8 cellular contexts compared by ENCODE assay signal in the genomic region with DNA sequence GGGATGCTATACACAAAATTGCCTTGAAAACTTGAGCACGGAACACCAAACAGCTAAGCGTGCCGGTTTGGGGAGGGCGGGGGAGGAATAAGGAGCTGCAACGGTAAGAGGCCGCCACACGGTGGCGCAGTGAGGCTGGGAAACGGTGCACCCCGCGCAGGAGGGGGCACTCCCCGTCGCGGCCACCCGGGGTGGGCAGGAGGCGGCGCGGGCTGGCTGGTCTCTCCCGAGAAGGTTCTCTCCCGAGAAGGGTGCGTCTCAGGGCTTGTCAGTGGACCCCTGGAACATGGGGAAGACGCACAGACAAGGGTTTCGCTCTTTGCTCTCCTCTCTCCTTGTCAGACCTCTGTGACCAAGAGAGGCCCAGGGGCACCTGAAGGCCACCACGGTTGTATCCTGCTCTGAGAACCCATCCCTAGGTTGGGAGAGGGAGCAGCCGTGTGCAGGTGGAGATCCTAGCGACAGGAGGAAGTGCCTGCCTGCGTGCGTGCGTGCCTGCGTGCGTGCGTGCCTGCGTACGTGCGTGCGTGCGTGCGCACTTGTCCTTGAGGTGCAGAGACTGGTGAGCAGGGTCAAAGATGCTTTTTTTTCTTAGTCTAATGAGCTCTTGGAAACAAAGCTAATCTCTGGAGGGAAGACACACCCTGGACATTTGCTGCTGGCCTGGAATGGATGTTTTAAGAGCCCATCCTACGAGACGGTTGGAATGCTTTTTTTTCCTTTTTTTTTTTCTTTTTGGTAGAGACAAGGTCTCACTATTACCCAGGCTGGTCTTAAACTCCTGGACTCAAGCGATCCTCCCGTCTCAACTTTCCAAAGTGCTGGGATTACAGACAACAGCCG. TPM values are rescaled to one million over a fixed set of nuclear protein-coding genes. Genes with fewer than 3 reads are reported as not detected.
DNase-seq lines count a peak whose midpoint lies in the region; ATAC-seq, FAIRE-seq and TF ChIP-seq lines count a peak whose summit lies in the region.

No MANE protein-coding gene starts in this region.

- H3K27ac ChIP-seq in SK-N-SH (ENCODE audit: low read depth in 2 of 2, low read length in 1 of 2) = no peak overlapping the region
- H3K27ac ChIP-seq in heart left ventricle = no peak overlapping the region
- H3K27ac ChIP-seq in rectal smooth muscle tissue (ENCODE audit: low read depth, low read length) = peak overlapping the region; percentile 62

- no peaks in the 10 kb centered on the region for H3K9me2 ChIP-seq in SK-N-SH

- H3K27me3 Mint-ChIP-seq in activated naive CD8-positive, alpha-beta T cell treated with anti-CD3 and anti-CD28 coated beads for 36 hours = peaks cover 25% of the 10 kb centered on the region

- peak overlapping the region; percentile 57; the same call in 1 of the 2 replicates for H2AFZ ChIP-seq in SK-N-SH (ENCODE audit: low read depth)

- TF ChIP-seq EP300 in SK-N-SH (IDR thresholded peaks at IDR 0.05; ENCODE audit: borderline replicate concordance in 1 of 2, low read depth in 1 of 2, low read length in 1 of 2) = no peak

- intact Hi-C loops in heart left ventricle (cut with DNase I) = loop anchor here in 9 of 10 donors (1.0 to 5.0 kb wide), 5 partner anchors 72 to 172 kb away; a partner anchor contains a TSS

- peaks cover 8% of the 10 kb centered on the region for H3K4me1 Mint-ChIP-seq in activated naive CD8-positive, alpha-beta T cell treated with anti-CD3 and anti-CD28 coated beads for 36 hours

- H3K36me3 Mint-ChIP-seq in activated naive CD8-positive, alpha-beta T cell treated with anti-CD3 and anti-CD28 coated beads for 36 hours = no peaks in the 10 kb centered on the region

- CTCF ChIA-PET in SK-N-SH (lab: Yijun Ruan, JAX) = interaction anchor here (0.6 to 17.1 kb wide), 54 partner anchors 9 to 194 kb away, joined by 3 to 293 read pairs (median 4); a partner anchor contains a TSS

- H3K79me2 ChIP-seq in SK-N-SH (ENCODE audit: insufficient read depth) = no peaks in the 10 kb centered on the region

- H3K4me1 ChIP-seq in SK-N-SH (ENCODE audit: control insufficient read depth in 1 of 2, insufficient read depth in 2 of 2, low read depth in 1 of 2, low read length in 1 of 2) (peaks cover 0 to 18% of the 10 kb centered on the region in 2 experiments; a peak in 1 of 4 replicates), heart left ventricle (peaks cover 0 to 36% (median 10%) of the 10 kb centered on the region in 12 donors), rectal smooth muscle tissue (ENCODE audit: control insufficient read depth, insufficient read depth, low read length) (peaks cover 13% of the 10 kb centered on the region)

- peak; percentile 57 to 82 (median 78) for ATAC-seq in heart left ventricle

- H3F3A ChIP-seq in SK-N-SH (replicated peaks; ENCODE audit: insufficient read depth) = no peaks in the 10 kb centered on the region

- H3K9me3 ChIP-seq in SK-N-SH (no peaks in the 10 kb centered on the region), heart left ventricle (no peaks in the 10 kb centered on the region)

- H3K27me3 ChIP-seq in SK-N-SH (ENCODE audit: insufficient read depth) = no peaks in the 10 kb centered on the region
- no peaks in the 10 kb centered on the region for H3K27me3 ChIP-seq in heart left ventricle
- peaks cover 2% of the 10 kb centered on the region for H3K27me3 ChIP-seq in rectal smooth muscle tissue (ENCODE audit: control insufficient read depth, insufficient read depth, low read length)

- no peak for TF ChIP-seq POLR2A in H54 (IDR thresholded peaks at IDR 0.05; ENCODE audit: low read depth, low read length)
- TF ChIP-seq POLR2A in heart left ventricle (IDR thresholded peaks at IDR 0.05) = no peak

- TF ChIP-seq RAD21 in SK-N-SH (IDR thresholded peaks at IDR 0.05; ENCODE audit: low read length) = peak; percentile 93

- peak; percentile 11 for FAIRE-seq in H54 (lab: Jason Lieb, UNC)

- peak overlapping the region; percentile 51 for H3K27ac Mint-ChIP-seq in activated naive CD8-positive, alpha-beta T cell treated with anti-CD3 and anti-CD28 coated beads for 36 hours

- 50% methylated on average over 34 of the region's 43 CpGs for WGBS in SK-N-SH (ENCODE audit: low lambda C conversion rate)
- 37 to 43% (median 42%) methylated on average over 41 to 43 of the region's 43 CpGs for WGBS in heart left ventricle, 4 donors

- H3K36me3 ChIP-seq in SK-N-SH (replicated peaks in 1 of 2; ENCODE audit: control insufficient read depth in 1 of 2, insufficient read depth in 2 of 2, low read length in 1 of 2) (no peaks in the 10 kb centered on the region), heart left ventricle (no peaks in the 10 kb centered on the region), rectal smooth muscle tissue (ENCODE audit: control insufficient read depth, insufficient read depth, low read length) (no peaks in the 10 kb centered on the region)

- peak; percentile 73 for DNase-seq in ELR (ENCODE audit: low read depth)
- DNase-seq in H54 (ENCODE audit: insufficient read length, low spot score) = peak; percentile 49
- DNase-seq in M059J (ENCODE audit: low read depth) = peak; percentile 46
- DNase-seq in SK-N-SH = peak; percentile 96
- DNase-seq in activated naive CD8-positive, alpha-beta T cell treated with anti-CD3 and anti-CD28 coated beads for 36 hours = peak; percentile 80
- DNase-seq in heart left ventricle = peak; percentile 70 to 88 (median 76)
- DNase-seq in ureter (ENCODE audit: low spot score) = no peak

- H3K4me3 ChIP-seq in SK-N-SH (ENCODE audit: low read depth in 2 of 2, low read length in 1 of 2) (peak overlapping the region; percentile 26 to 44; a peak in 3 of 4 replicates), heart left ventricle (peak overlapping the region in 9 of 12 donors; percentile 9 to 46 (median 29)), rectal smooth muscle tissue (ENCODE audit: low read length) (peak overlapping the region; percentile 67)

- peak overlapping the region; percentile 29 for H3K4me3 Mint-ChIP-seq in activated naive CD8-positive, alpha-beta T cell treated with anti-CD3 and anti-CD28 coated beads for 36 hours

- H3K9ac ChIP-seq in SK-N-SH = no peak overlapping the region
- H3K9ac ChIP-seq in rectal smooth muscle tissue (ENCODE audit: low read length) = no peak overlapping the region

- H3K4me2 ChIP-seq in SK-N-SH = peak overlapping the region; percentile 62

- H4K20me1 ChIP-seq in SK-N-SH (ENCODE audit: insufficient read depth) = no peaks in the 10 kb centered on the region

- POLR2A ChIA-PET in SK-N-SH (lab: Yijun Ruan, JAX) = interaction anchor here (0.6 to 1.5 kb wide), 7 partner anchors 14 to 121 kb away, joined by 3 to 5 read pairs (median 3); a partner anchor contains a TSS

- H3K9me3 Mint-ChIP-seq in activated naive CD8-positive, alpha-beta T cell treated with anti-CD3 and anti-CD28 coated beads for 36 hours = no peaks in the 10 kb centered on the region

- TF ChIP-seq CTCF in SK-N-SH (IDR thresholded peaks at IDR 0.05) = peak; percentile 92
- peak; percentile 88 to 98 (median 94) for TF ChIP-seq CTCF in heart left ventricle (IDR thresholded peaks at IDR 0.05)

TF ChIP-seq in SK-N-SH, 30 proteins besides CTCF, POLR2A, EP300 and RAD21 (continues in another document):
- TF ChIP-seq CHD2 (IDR thresholded peaks at IDR 0.05; ENCODE audit: low read length, partially characterized antibody) (peak; percentile 47), SMC3 (IDR thresholded peaks at IDR 0.05; ENCODE audit: low read depth, low read length) (peak; percentile 97)
- TF ChIP-seq, protein P1, sequence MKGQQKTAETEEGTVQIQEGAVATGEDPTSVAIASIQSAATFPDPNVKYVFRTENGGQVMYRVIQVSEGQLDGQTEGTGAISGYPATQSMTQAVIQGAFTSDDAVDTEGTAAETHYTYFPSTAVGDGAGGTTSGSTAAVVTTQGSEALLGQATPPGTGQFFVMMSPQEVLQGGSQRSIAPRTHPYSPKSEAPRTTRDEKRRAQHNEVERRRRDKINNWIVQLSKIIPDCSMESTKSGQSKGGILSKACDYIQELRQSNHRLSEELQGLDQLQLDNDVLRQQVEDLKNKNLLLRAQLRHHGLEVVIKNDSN (IDR thresholded peaks at IDR 0.05; ENCODE audit: borderline replicate concordance, low read depth) = no peak
- TF ChIP-seq, protein P2, sequence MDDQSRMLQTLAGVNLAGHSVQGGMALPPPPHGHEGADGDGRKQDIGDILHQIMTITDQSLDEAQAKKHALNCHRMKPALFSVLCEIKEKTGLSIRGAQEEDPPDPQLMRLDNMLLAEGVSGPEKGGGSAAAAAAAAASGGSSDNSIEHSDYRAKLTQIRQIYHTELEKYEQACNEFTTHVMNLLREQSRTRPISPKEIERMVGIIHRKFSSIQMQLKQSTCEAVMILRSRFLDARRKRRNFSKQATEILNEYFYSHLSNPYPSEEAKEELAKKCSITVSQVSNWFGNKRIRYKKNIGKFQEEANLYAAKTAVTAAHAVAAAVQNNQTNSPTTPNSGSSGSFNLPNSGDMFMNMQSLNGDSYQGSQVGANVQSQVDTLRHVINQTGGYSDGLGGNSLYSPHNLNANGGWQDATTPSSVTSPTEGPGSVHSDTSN (IDR thresholded peaks at IDR 0.05) = no peak

RNA-seq across cellular contexts. Expression of a gene that starts 18.1 kb away (rescaled TPM):
- total RNA-seq in M059J (2014; rRNA removed; shearing (Covaris generic)) = 6.1 and 7.3 TPM in 2 replicates
- polyA plus RNA-seq in SK-N-SH (2012; rRNA removed) (34.5 and 56.8 TPM in 2 replicates), heart left ventricle (10 to 100 TPM; 11.9 to 18.5 TPM)
- 36.2 and 42.6 TPM in 2 replicates for polyA plus RNA-seq in SK-N-SH (2012; cell fraction: cytosol; rRNA removed)
- polyA plus RNA-seq in SK-N-SH (2012; cell fraction: nucleus; rRNA removed) = 39.1 and 46.6 TPM in 2 replicates
- total RNA-seq in activated naive CD8-positive, alpha-beta T cell treated with anti-CD3 and anti-CD28 coated beads for 36 hours = 10 to 100 TPM; 18.3 to 21.2 TPM
- total RNA-seq in heart left ventricle (10 to 100 TPM; 23.4 to 56.9 (median 34.3) TPM), ureter (33.8 TPM)
